Comparison of ENCODE assay signal across 31 cellular contexts in the genomic region with DNA sequence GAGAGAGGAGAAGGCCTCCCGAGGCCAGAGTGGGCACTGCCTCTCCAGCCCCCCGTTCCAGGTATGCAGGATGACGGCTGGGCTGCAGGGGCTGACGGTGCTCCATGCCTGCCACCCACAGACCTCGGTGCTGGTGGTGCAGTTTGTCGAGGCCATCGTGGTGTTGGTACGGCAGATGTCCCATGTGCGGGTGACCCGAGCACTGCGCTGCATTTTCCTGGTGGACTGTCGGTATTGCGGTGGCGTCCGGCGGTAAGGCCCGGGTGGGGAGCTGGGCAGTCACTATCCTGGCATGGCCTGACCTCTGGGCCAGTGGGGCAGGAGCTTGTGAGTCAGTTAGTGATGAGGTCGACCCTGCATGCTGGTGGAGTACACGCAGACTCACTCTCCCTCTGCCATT.
"Had no signal": no experiment of that assay in that cellular context is flagged by ENCODE, and none has a peak within 500 bp of the region (broad histone marks: within the 10 kb centered on the region; RNA-seq: fewer than 3 reads in every experiment).

No MANE protein-coding gene starts in this region.

- ATAC-seq: activated naive CD8-positive, alpha-beta T cell treated with anti-CD3 and anti-CD28 coated beads, Interleukin-2, amount 50 U/mL, for 24 hours; activated T-cell treated with anti-CD3 and anti-CD28 coated beads, Interleukin-2, amount 50 U/mL, for 4 hours; activated T-helper 17 cell treated with anti-CD3 and anti-CD28 coated beads, Interleukin-2, amount 50 U/mL, for 72 hours; esophagus mucosa; left lung; naive thymus-derived CD4-positive, alpha-beta T cell; right lobe of liver; stimulated activated effector memory CD8-positive, alpha-beta T cell treated with anti-CD3 and anti-CD28 coated beads, Interleukin-12 subunit alpha, Interleukin-12 subunit beta, amount 100 ng/mL, for 72 hours; stimulated activated naive CD8-positive, alpha-beta T cell treated with anti-CD3 and anti-CD28 coated beads, Interleukin-15, amount 100 ng/mL, for 72 hours; T-helper 17 cell had no signal

- H3K4me3 Mint-ChIP-seq: activated CD4-positive, alpha-beta memory T cell treated with anti-CD3 and anti-CD28 coated beads, Interleukin-2, amount 10 ng/mL, durations not matched to agents 7 days and 5 days; activated CD4-positive, alpha-beta T cell treated with anti-CD3 and anti-CD28 coated beads, Interleukin-2, amount 10 ng/mL, durations not matched to agents 7 days and 5 days; activated naive CD4-positive, alpha-beta T cell treated with anti-CD3 and anti-CD28 coated beads, Interleukin-2, amount 50 U/mL, for 24 hours; activated naive CD8-positive, alpha-beta T cell treated with anti-CD3 and anti-CD28 coated beads, Interleukin-2, amount 50 U/mL, for 24 hours; activated T-cell treated with anti-CD3 and anti-CD28 coated beads, Interleukin-2, amount 50 U/mL, for 4 hours; activated T-helper 17 cell treated with anti-CD3 and anti-CD28 coated beads, Interleukin-2, amount 50 U/mL, for 72 hours; endodermal cell; mesothelial cell of epicardium; naive thymus-derived CD4-positive, alpha-beta T cell; stimulated activated effector memory CD8-positive, alpha-beta T cell treated with anti-CD3 and anti-CD28 coated beads, Interleukin-12 subunit alpha, Interleukin-12 subunit beta, amount 100 ng/mL, for 72 hours; stimulated activated naive CD8-positive, alpha-beta T cell treated with anti-CD3 and anti-CD28 coated beads, Interleukin-15, amount 100 ng/mL, for 72 hours; T-helper 17 cell; type B pancreatic cell had no signal

- H3K36me3 ChIP-seq: breast epithelium had no signal

- H3K27ac ChIP-seq: left lung, right lobe of liver, vagina had no signal

- H3K27me3 ChIP-seq: breast epithelium, left lung, right lobe of liver, vagina had no signal

- H3K27me3 Mint-ChIP-seq: activated CD4-positive, alpha-beta memory T cell treated with anti-CD3 and anti-CD28 coated beads, Interleukin-2, amount 10 ng/mL, durations not matched to agents 7 days and 5 days; activated CD4-positive, alpha-beta T cell treated with anti-CD3 and anti-CD28 coated beads, Interleukin-2, amount 10 ng/mL, durations not matched to agents 7 days and 5 days; activated naive CD4-positive, alpha-beta T cell treated with anti-CD3 and anti-CD28 coated beads, Interleukin-2, amount 50 U/mL, for 24 hours; activated naive CD8-positive, alpha-beta T cell treated with anti-CD3 and anti-CD28 coated beads, Interleukin-2, amount 50 U/mL, for 24 hours; activated T-helper 17 cell treated with anti-CD3 and anti-CD28 coated beads, Interleukin-2, amount 50 U/mL, for 72 hours; naive thymus-derived CD4-positive, alpha-beta T cell; stimulated activated naive CD8-positive, alpha-beta T cell treated with anti-CD3 and anti-CD28 coated beads, Interleukin-15, amount 100 ng/mL, for 72 hours; T-helper 17 cell; type B pancreatic cell had no signal

- H3K9me3 Mint-ChIP-seq: activated CD4-positive, alpha-beta memory T cell treated with anti-CD3 and anti-CD28 coated beads, Interleukin-2, amount 10 ng/mL, durations not matched to agents 7 days and 5 days; activated CD4-positive, alpha-beta T cell treated with anti-CD3 and anti-CD28 coated beads, Interleukin-2, amount 10 ng/mL, durations not matched to agents 7 days and 5 days; activated naive CD4-positive, alpha-beta T cell treated with anti-CD3 and anti-CD28 coated beads, Interleukin-2, amount 50 U/mL, for 24 hours; activated naive CD8-positive, alpha-beta T cell treated with anti-CD3 and anti-CD28 coated beads, Interleukin-2, amount 50 U/mL, for 24 hours; activated T-cell treated with anti-CD3 and anti-CD28 coated beads, Interleukin-2, amount 50 U/mL, for 4 hours; activated T-helper 17 cell treated with anti-CD3 and anti-CD28 coated beads, Interleukin-2, amount 50 U/mL, for 72 hours; endodermal cell; mesothelial cell of epicardium; naive thymus-derived CD4-positive, alpha-beta T cell; stimulated activated effector memory CD8-positive, alpha-beta T cell treated with anti-CD3 and anti-CD28 coated beads, Interleukin-12 subunit alpha, Interleukin-12 subunit beta, amount 100 ng/mL, for 72 hours; stimulated activated naive CD8-positive, alpha-beta T cell treated with anti-CD3 and anti-CD28 coated beads, Interleukin-15, amount 100 ng/mL, for 72 hours; type B pancreatic cell had no signal

- H3K4me2 ChIP-seq: SK-N-SH had no signal

- H3K4me1 Mint-ChIP-seq: endodermal cell had no signal

- H3K27ac Mint-ChIP-seq: activated CD4-positive, alpha-beta memory T cell treated with anti-CD3 and anti-CD28 coated beads, Interleukin-2, amount 10 ng/mL, durations not matched to agents 7 days and 5 days; activated CD4-positive, alpha-beta T cell treated with anti-CD3 and anti-CD28 coated beads, Interleukin-2, amount 10 ng/mL, durations not matched to agents 7 days and 5 days; activated naive CD4-positive, alpha-beta T cell treated with anti-CD3 and anti-CD28 coated beads, Interleukin-2, amount 50 U/mL, for 24 hours; activated naive CD8-positive, alpha-beta T cell treated with anti-CD3 and anti-CD28 coated beads, Interleukin-2, amount 50 U/mL, for 24 hours; activated T-helper 17 cell treated with anti-CD3 and anti-CD28 coated beads, Interleukin-2, amount 50 U/mL, for 72 hours; endodermal cell; mesothelial cell of epicardium; stimulated activated effector memory CD8-positive, alpha-beta T cell treated with anti-CD3 and anti-CD28 coated beads, Interleukin-12 subunit alpha, Interleukin-12 subunit beta, amount 100 ng/mL, for 72 hours; T-helper 17 cell had no signal

- DNase-seq: activated CD4-positive, alpha-beta memory T cell treated with anti-CD3 and anti-CD28 coated beads, Interleukin-2, amount 10 ng/mL, durations not matched to agents 7 days and 5 days; activated CD4-positive, alpha-beta T cell treated with anti-CD3 and anti-CD28 coated beads for 1 hour; activated CD4-positive, alpha-beta T cell treated with anti-CD3 and anti-CD28 coated beads, Interleukin-2, amount 10 ng/mL, durations not matched to agents 7 days and 5 days; activated CD8-positive, alpha-beta memory T cell treated with anti-CD3 and anti-CD28 coated beads, Interleukin-2, amount 50 U/mL, for 48 hours; activated naive CD8-positive, alpha-beta T cell treated with anti-CD3 and anti-CD28 coated beads, Interleukin-2, amount 50 U/mL, for 24 hours; activated T-cell treated with anti-CD3 and anti-CD28 coated beads, Interleukin-2, amount 50 U/mL, for 4 hours; endodermal cell; foreskin fibroblast; head of caudate nucleus; kidney glomerular epithelial cell; naive thymus-derived CD4-positive, alpha-beta T cell; occipital lobe; SK-N-SH; stimulated activated CD4-positive, alpha-beta T cell treated with anti-CD3 and anti-CD28 coated beads, Interleukin-12 subunit alpha, Interleukin-12 subunit beta, amount 100 ng/mL, for 4 hours; stimulated activated CD4-positive, alpha-beta T cell treated with anti-CD3 and anti-CD28 coated beads, Interleukin-4, amount 100 ng/mL, for 24 hours; stimulated activated naive CD8-positive, alpha-beta T cell treated with anti-CD3 and anti-CD28 coated beads, Interleukin-15, amount 100 ng/mL, for 72 hours; substantia nigra; SW 1271; T-helper 17 cell; T1000 had no signal

- H3K4me3 ChIP-seq: breast epithelium, left lung, right lobe of liver, skin epidermis, vagina had no signal

- H3K9ac ChIP-seq: SK-N-SH had no signal

- H3K9me3 ChIP-seq: breast epithelium, left lung, right lobe of liver, SK-N-SH, vagina had no signal
